Comparison of ENCODE assay signal across 16 cellular contexts in genomic region chr16:10729104-10729503, GRCh38. TPM values are rescaled to one million over a fixed set of nuclear protein-coding genes. Genes with fewer than 3 reads are reported as not detected.
"Had no signal": no experiment of that assay in that cellular context is flagged by ENCODE, and none has a peak within 500 bp of the region (broad histone marks: within the 10 kb centered on the region; RNA-seq: fewer than 3 reads in every experiment).

No MANE protein-coding gene starts in this region.

- H3K27ac ChIP-seq: coronary artery, foreskin keratinocyte, lower lobe of right lung, right lobe of liver, stomach, thoracic aorta, WERI-Rb-1 had no signal

- H3K4me1 ChIP-seq: foreskin keratinocyte, lower lobe of right lung, stomach had no signal

- H3K27me3 ChIP-seq: foreskin keratinocyte, right lobe of liver, stomach had no signal

- DNase-seq: activated CD4-positive, alpha-beta memory T cell treated with anti-CD3 and anti-CD28 coated beads, Interleukin-2, amount 10 ng/mL, durations not matched to agents 7 days and 5 days; activated effector memory CD4-positive, alpha-beta T cell treated with anti-CD3 and anti-CD28 coated beads, Interleukin-2, amount 50 U/mL, for 16 hours; activated T-cell treated with anti-CD3 and anti-CD28 coated beads, Interleukin-2, amount 50 U/mL, for 48 hours; central memory CD4-positive, alpha-beta T cell; effector CD4-positive, alpha-beta T cell; glutamatergic neuron; lower lobe of right lung; stomach; WERI-Rb-1 had no signal

- H3K4me3 ChIP-seq: coronary artery, lower lobe of right lung, right lobe of liver, stomach, thoracic aorta had no signal

- FAIRE-seq: endothelial cell of umbilical vein had no signal

- H3K36me3 ChIP-seq: lower lobe of right lung, right lobe of liver, stomach, thoracic aorta, WERI-Rb-1 had no signal

- H3K9me3 ChIP-seq: lower lobe of right lung, right lobe of liver, stomach, thoracic aorta had no signal

RNA-seq across cellular contexts. Expression of gene TEKT5, which starts 34.4 kb away (rescaled TPM):
- total RNA-seq: activated CD4-positive, alpha-beta memory T cell treated with anti-CD3 and anti-CD28 coated beads, Interleukin-2, amount 10 ng/mL, durations not matched to agents 7 days and 5 days; endothelial cell of umbilical vein; foreskin keratinocyte; lower lobe of right lung; pulmonary artery endothelial cell; thoracic aorta had no signal
- polyA plus RNA-seq: endothelial cell of umbilical vein, foreskin keratinocyte, neural cell had no signal
